Comparison of ENCODE assay signal across 24 cellular contexts in genomic region chr2:6429210-6429986, GRCh38.
"Had no signal": no experiment of that assay in that cellular context is flagged by ENCODE, and none has a peak within 500 bp of the region (broad histone marks: within the 10 kb centered on the region; RNA-seq: fewer than 3 reads in every experiment).

No MANE protein-coding gene starts in this region.

- H3K4me1 Mint-ChIP-seq: natural killer cell; stimulated activated naive B cell treated with anti-CD40 and anti-IgM and Interleukin-4, amounts not matched to agents 10 μg/mL and 1 μg/mL and 100 μg/mL, for 72 hours had no signal

- H3K9me3 ChIP-seq: gastrocnemius medialis, psoas muscle, thoracic aorta, upper lobe of left lung had no signal

- H3K27ac ChIP-seq: dorsolateral prefrontal cortex, epithelial cell of prostate, gastrocnemius medialis, left ventricle myocardium inferior, lower lobe of right lung, psoas muscle, skin epidermis, thoracic aorta, tibial nerve, upper lobe of left lung had no signal

- H3K27me3 Mint-ChIP-seq: stimulated activated naive B cell treated with anti-CD40 and anti-IgM and Interleukin-4, amounts not matched to agents 10 μg/mL and 1 μg/mL and 100 μg/mL, for 72 hours; stimulated activated naive CD8-positive, alpha-beta T cell treated with anti-CD3 and anti-CD28 coated beads, Interleukin-15, Interleukin-2, amounts not matched to agents 100 ng/mL and 50 ng/mL, for 24 hours had no signal

- ATAC-seq: esophagus mucosa; gastrocnemius medialis; left colon; lower lobe of right lung; natural killer cell; psoas muscle; right cardiac atrium; stimulated activated naive B cell treated with anti-CD40 and anti-IgM and Interleukin-4, amounts not matched to agents 10 μg/mL and 1 μg/mL and 100 μg/mL, for 72 hours had no signal

- H3K36me3 Mint-ChIP-seq: natural killer cell; stimulated activated naive B cell treated with anti-CD40 and anti-IgM and Interleukin-4, amounts not matched to agents 10 μg/mL and 1 μg/mL and 100 μg/mL, for 72 hours had no signal

- H3K27me3 ChIP-seq: gastrocnemius medialis, tibial nerve, upper lobe of left lung had no signal

- DNase-seq: dorsolateral prefrontal cortex; effector CD4-positive, alpha-beta T cell; foreskin fibroblast; gastrocnemius medialis; head of caudate nucleus; islet precursor cell; kidney glomerular epithelial cell; left colon; left ventricle myocardium inferior; lower lobe of right lung; natural killer cell; psoas muscle; right cardiac atrium; stimulated activated CD4-positive, alpha-beta T cell treated with anti-CD3 and anti-CD28 coated beads, Interleukin-15, amount 100 ng/mL, for 24 hours; stimulated activated CD4-positive, alpha-beta T cell treated with anti-CD3 and anti-CD28 coated beads, Interleukin-2, amount 100 ng/mL, for 48 hours; stimulated activated naive B cell treated with anti-CD40 and anti-IgM and Interleukin-4, amounts not matched to agents 10 μg/mL and 1 μg/mL and 100 μg/mL, for 72 hours; upper lobe of left lung had no signal

- H3K36me3 ChIP-seq: gastrocnemius medialis, left ventricle myocardium inferior, lower lobe of right lung, thoracic aorta, tibial nerve, upper lobe of left lung had no signal

- H3K4me3 Mint-ChIP-seq: natural killer cell; neural crest cell; stimulated activated naive B cell treated with anti-CD40 and anti-IgM and Interleukin-4, amounts not matched to agents 10 μg/mL and 1 μg/mL and 100 μg/mL, for 72 hours; stimulated activated naive CD8-positive, alpha-beta T cell treated with anti-CD3 and anti-CD28 coated beads, Interleukin-15, Interleukin-2, amounts not matched to agents 100 ng/mL and 50 ng/mL, for 24 hours had no signal

- H3K4me1 ChIP-seq: gastrocnemius medialis, left ventricle myocardium inferior, lower lobe of right lung, psoas muscle, tibial nerve, upper lobe of left lung had no signal

- H3K27ac Mint-ChIP-seq: natural killer cell; stimulated activated naive B cell treated with anti-CD40 and anti-IgM and Interleukin-4, amounts not matched to agents 10 μg/mL and 1 μg/mL and 100 μg/mL, for 72 hours; stimulated activated naive CD8-positive, alpha-beta T cell treated with anti-CD3 and anti-CD28 coated beads, Interleukin-15, Interleukin-2, amounts not matched to agents 100 ng/mL and 50 ng/mL, for 24 hours had no signal

- H3K4me3 ChIP-seq: dorsolateral prefrontal cortex, gastrocnemius medialis, left ventricle myocardium inferior, lower lobe of right lung, psoas muscle, skin epidermis, thoracic aorta, tibial nerve, upper lobe of left lung had no signal
